ENCODE assay signal across 38 cellular contexts in the genomic region with DNA sequence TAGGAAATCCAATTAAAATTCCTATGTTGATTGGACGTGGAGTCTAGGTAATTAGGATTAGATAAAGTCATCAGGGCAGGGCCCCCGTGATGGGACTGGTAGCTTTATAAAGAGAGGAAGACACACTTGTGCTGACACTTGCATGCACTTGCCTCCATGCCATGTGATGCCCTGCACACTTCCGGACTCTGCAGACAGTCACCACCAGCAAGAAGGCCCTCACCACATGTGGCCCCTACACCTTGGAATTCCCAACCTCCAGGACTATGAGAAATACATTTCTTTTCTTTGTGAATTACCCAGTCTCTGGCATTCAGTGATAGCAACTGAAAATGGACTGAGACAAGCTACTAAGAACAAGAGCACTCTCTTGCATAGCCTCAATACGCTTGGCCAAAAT.
"Had no signal": no experiment of that assay in that cellular context is flagged by ENCODE, and none has a peak within 500 bp of the region (broad histone marks: within the 10 kb centered on the region; RNA-seq: fewer than 3 reads in every experiment).

No MANE protein-coding gene starts in this region.

- H3K4me3 ChIP-seq: adrenal gland, body of pancreas, breast epithelium had no signal

- H3K4me3 Mint-ChIP-seq: activated CD4-positive, alpha-beta memory T cell treated with anti-CD3 and anti-CD28 coated beads, Interleukin-2, amount 10 ng/mL, durations not matched to agents 7 days and 5 days; activated CD4-positive, alpha-beta T cell treated with anti-CD3 and anti-CD28 coated beads for 36 hours; activated CD4-positive, alpha-beta T cell treated with anti-CD3 and anti-CD28 coated beads, Interleukin-2, amount 10 ng/mL, durations not matched to agents 7 days and 5 days; activated CD8-positive, alpha-beta T cell treated with anti-CD3 and anti-CD28 coated beads, Interleukin-2, amount 10 ng/mL, durations not matched to agents 7 days and 5 days; activated naive CD4-positive, alpha-beta T cell treated with anti-CD3 and anti-CD28 coated beads for 36 hours; activated naive CD8-positive, alpha-beta T cell treated with anti-CD3 and anti-CD28 coated beads for 36 hours; activated T-cell treated with anti-CD3 and anti-CD28 coated beads, Interleukin-2, amount 50 U/mL, for 4 hours; activated T-cell treated with anti-CD3 and anti-CD28 coated beads, Interleukin-2, amount 50 U/mL, for 72 hours; activated T-helper 1 cell treated with anti-CD3 and anti-CD28 coated beads, Interleukin-12 subunit alpha, Interleukin-12 subunit beta, Interleukin-2, Interleukin-4 antibody, amounts not matched to agents 30 ng/mL and 10 ng/mL and 1 ng/mL, durations not matched to agents 14 hours and 24 hours and 36 hours; activated T-helper 17 cell treated with anti-CD3 and anti-CD28 coated beads, Interleukin-2, amount 50 U/mL, for 72 hours; T-helper 1 cell treated with Interleukin-12 subunit alpha and Interleukin-12 subunit beta and Interleukin-4 antibody, amounts not matched to agents 30 μg/mL and 1 μg/mL, for 36 hours; T-helper 2 cell treated with Interferon-gamma antibody and Interleukin-4, amounts not matched to agents 5 μg/mL and 100 μg/mL, for 36 hours had no signal

- H3K9me3 ChIP-seq: adrenal gland, body of pancreas, breast epithelium had no signal

- H3K27ac ChIP-seq: adrenal gland, body of pancreas, brain microvascular endothelial cell, breast epithelium, VCaP had no signal

- H3K27me3 ChIP-seq: adrenal gland, body of pancreas had no signal

- H3K27me3 Mint-ChIP-seq: activated CD4-positive, alpha-beta T cell treated with anti-CD3 and anti-CD28 coated beads for 36 hours; activated CD4-positive, alpha-beta T cell treated with anti-CD3 and anti-CD28 coated beads, Interleukin-2, amount 10 ng/mL, durations not matched to agents 7 days and 5 days; activated naive CD8-positive, alpha-beta T cell treated with anti-CD3 and anti-CD28 coated beads for 36 hours; activated T-helper 17 cell treated with anti-CD3 and anti-CD28 coated beads, Interleukin-2, amount 50 U/mL, for 72 hours had no signal

- H3K4me1 ChIP-seq: adrenal gland, body of pancreas, breast epithelium had no signal

- H3K36me3 ChIP-seq: adrenal gland, brain microvascular endothelial cell, breast epithelium had no signal

- H3K4me1 Mint-ChIP-seq: activated CD4-positive, alpha-beta memory T cell treated with anti-CD3 and anti-CD28 coated beads, Interleukin-2, amount 10 ng/mL, durations not matched to agents 7 days and 5 days; activated CD4-positive, alpha-beta T cell treated with anti-CD3 and anti-CD28 coated beads for 36 hours; activated CD4-positive, alpha-beta T cell treated with anti-CD3 and anti-CD28 coated beads, Interleukin-2, amount 10 ng/mL, durations not matched to agents 7 days and 5 days; activated naive CD8-positive, alpha-beta T cell treated with anti-CD3 and anti-CD28 coated beads for 36 hours; activated T-helper 17 cell treated with anti-CD3 and anti-CD28 coated beads, Interleukin-2, amount 50 U/mL, for 72 hours had no signal

- DNase-seq: activated CD4-positive, alpha-beta memory T cell treated with anti-CD3 and anti-CD28 coated beads, Interleukin-2, amount 10 ng/mL, durations not matched to agents 7 days and 5 days; activated CD4-positive, alpha-beta T cell treated with anti-CD3 and anti-CD28 coated beads for 1 hour; activated CD4-positive, alpha-beta T cell treated with anti-CD3 and anti-CD28 coated beads for 36 hours; activated CD4-positive, alpha-beta T cell treated with anti-CD3 and anti-CD28 coated beads for 48 hours; activated CD4-positive, alpha-beta T cell treated with anti-CD3 and anti-CD28 coated beads, Interleukin-2, amount 10 ng/mL, durations not matched to agents 7 days and 5 days; activated CD4-positive, alpha-beta T cell treated with anti-CD3 and anti-CD28 coated beads, Interleukin-2, amount 50 U/mL, for 48 hours; activated CD4-positive, CD25-positive, alpha-beta regulatory T cell; activated CD8-positive, alpha-beta memory T cell treated with anti-CD3 and anti-CD28 coated beads, Interleukin-2, amount 50 U/mL, for 4 hours; activated CD8-positive, alpha-beta T cell treated with anti-CD3 and anti-CD28 coated beads, Interleukin-2, amount 10 ng/mL, durations not matched to agents 7 days and 5 days; activated effector memory CD4-positive, alpha-beta T cell treated with anti-CD3 and anti-CD28 coated beads, Interleukin-2, amount 50 U/mL, for 16 hours; activated gamma-delta T cell treated with Interleukin-2 at 50 U/mL for 16 hours; activated naive CD4-positive, alpha-beta T cell; activated naive CD4-positive, alpha-beta T cell treated with anti-CD3 and anti-CD28 coated beads for 36 hours; activated naive CD4-positive, alpha-beta T cell treated with anti-CD3 and anti-CD28 coated beads, Interleukin-2, amount 50 U/mL, for 16 hours; activated naive CD8-positive, alpha-beta T cell treated with anti-CD3 and anti-CD28 coated beads for 36 hours; activated T-cell treated with anti-CD3 and anti-CD28 coated beads for 4 hours; activated T-cell treated with anti-CD3 and anti-CD28 coated beads, Interleukin-2, amount 50 U/mL, for 1 hour; activated T-cell treated with anti-CD3 and anti-CD28 coated beads, Interleukin-2, amount 50 U/mL, for 4 hours; activated T-cell treated with anti-CD3 and anti-CD28 coated beads, Interleukin-2, amount 50 U/mL, for 72 hours; adrenal gland; amniotic stem cell; aorta; body of pancreas; brain microvascular endothelial cell; central memory CD4-positive, alpha-beta T cell; T-helper 1 cell; T-helper 2 cell; T-helper 9 cell had no signal

- FAIRE-seq: astrocyte, TTC549 had no signal

- H3K27ac Mint-ChIP-seq: activated CD4-positive, alpha-beta memory T cell treated with anti-CD3 and anti-CD28 coated beads, Interleukin-2, amount 10 ng/mL, durations not matched to agents 7 days and 5 days; activated CD4-positive, alpha-beta T cell treated with anti-CD3 and anti-CD28 coated beads for 36 hours; activated CD4-positive, alpha-beta T cell treated with anti-CD3 and anti-CD28 coated beads, Interleukin-2, amount 10 ng/mL, durations not matched to agents 7 days and 5 days; activated CD8-positive, alpha-beta T cell treated with anti-CD3 and anti-CD28 coated beads, Interleukin-2, amount 10 ng/mL, durations not matched to agents 7 days and 5 days; activated naive CD4-positive, alpha-beta T cell treated with anti-CD3 and anti-CD28 coated beads for 36 hours; activated naive CD8-positive, alpha-beta T cell treated with anti-CD3 and anti-CD28 coated beads for 36 hours; activated T-cell treated with anti-CD3 and anti-CD28 coated beads, Interleukin-2, amount 50 U/mL, for 72 hours; activated T-helper 1 cell treated with anti-CD3 and anti-CD28 coated beads, Interleukin-12 subunit alpha, Interleukin-12 subunit beta, Interleukin-2, Interleukin-4 antibody, amounts not matched to agents 30 ng/mL and 10 ng/mL and 1 ng/mL, durations not matched to agents 14 hours and 24 hours and 36 hours; activated T-helper 17 cell treated with anti-CD3 and anti-CD28 coated beads, Interleukin-2, amount 50 U/mL, for 72 hours; T-helper 1 cell treated with Interleukin-12 subunit alpha and Interleukin-12 subunit beta and Interleukin-4 antibody, amounts not matched to agents 30 μg/mL and 1 μg/mL, for 36 hours; T-helper 2 cell treated with Interferon-gamma antibody and Interleukin-4, amounts not matched to agents 5 μg/mL and 100 μg/mL, for 36 hours had no signal

- H3K9me3 Mint-ChIP-seq: activated CD4-positive, alpha-beta memory T cell treated with anti-CD3 and anti-CD28 coated beads, Interleukin-2, amount 10 ng/mL, durations not matched to agents 7 days and 5 days; activated CD4-positive, alpha-beta T cell treated with anti-CD3 and anti-CD28 coated beads, Interleukin-2, amount 10 ng/mL, durations not matched to agents 7 days and 5 days; activated naive CD4-positive, alpha-beta T cell treated with anti-CD3 and anti-CD28 coated beads for 36 hours; activated naive CD4-positive, alpha-beta T cell treated with anti-CD3 and anti-CD28 coated beads, Interleukin-2, amount 50 U/mL, for 72 hours; activated naive CD8-positive, alpha-beta T cell treated with anti-CD3 and anti-CD28 coated beads for 36 hours; activated T-cell treated with anti-CD3 and anti-CD28 coated beads, Interleukin-2, amount 50 U/mL, for 4 hours; activated T-cell treated with anti-CD3 and anti-CD28 coated beads, Interleukin-2, amount 50 U/mL, for 72 hours; activated T-helper 1 cell treated with anti-CD3 and anti-CD28 coated beads, Interleukin-12 subunit alpha, Interleukin-12 subunit beta, Interleukin-2, Interleukin-4 antibody, amounts not matched to agents 30 ng/mL and 10 ng/mL and 1 ng/mL, durations not matched to agents 14 hours and 24 hours and 36 hours; activated T-helper 17 cell treated with anti-CD3 and anti-CD28 coated beads, Interleukin-2, amount 50 U/mL, for 72 hours; T-helper 1 cell treated with Interleukin-12 subunit alpha and Interleukin-12 subunit beta and Interleukin-4 antibody, amounts not matched to agents 30 μg/mL and 1 μg/mL, for 36 hours; T-helper 2 cell treated with Interferon-gamma antibody and Interleukin-4, amounts not matched to agents 5 μg/mL and 100 μg/mL, for 36 hours had no signal

- H3K36me3 Mint-ChIP-seq: activated naive CD4-positive, alpha-beta T cell treated with anti-CD3 and anti-CD28 coated beads, Interleukin-2, amount 50 U/mL, for 72 hours; activated naive CD8-positive, alpha-beta T cell treated with anti-CD3 and anti-CD28 coated beads for 36 hours had no signal

- ATAC-seq: activated CD4-positive, alpha-beta T cell treated with anti-CD3 and anti-CD28 coated beads for 36 hours; activated CD4-positive, CD25-positive, alpha-beta regulatory T cell treated with anti-CD3 and anti-CD28 coated beads, Interleukin-2, amount 50 U/mL, for 24 hours; activated CD8-positive, alpha-beta T cell treated with anti-CD3 and anti-CD28 coated beads, Interleukin-2, amount 10 ng/mL, durations not matched to agents 7 days and 5 days; activated naive CD4-positive, alpha-beta T cell treated with anti-CD3 and anti-CD28 coated beads, Interleukin-2, amount 50 U/mL, for 72 hours; activated T-cell treated with anti-CD3 and anti-CD28 coated beads, Interleukin-2, amount 50 U/mL, for 4 hours; activated T-cell treated with anti-CD3 and anti-CD28 coated beads, Interleukin-2, amount 50 U/mL, for 72 hours; activated T-helper 17 cell treated with anti-CD3 and anti-CD28 coated beads, Interleukin-2, amount 50 U/mL, for 72 hours; body of pancreas had no signal
